Comparison of ENCODE assay signal across 1 cellular context in genomic region chr11:17286332-17286731, GRCh38.
TF ChIP-seq lines count a peak whose summit lies in the region.

No MANE protein-coding gene starts in this region.

TF ChIP-seq in SK-N-SH treated with all-trans-retinoic acid at 6 μM for 48 hours, 23 proteins besides CTCF, POLR2A, EP300 and RAD21 (continued from another document):
- TF ChIP-seq CSRNP3 (CRISPR knock-in tag; IDR thresholded peaks at IDR 0.05), result no peak
- no peak for TF ChIP-seq TOX (CRISPR knock-in tag; IDR thresholded peaks at IDR 0.05; ENCODE audit: borderline replicate concordance)
- no peak for TF ChIP-seq SNAI2 (CRISPR knock-in tag; IDR thresholded peaks at IDR 0.05)
- no peak for TF ChIP-seq ZFP3 (CRISPR knock-in tag; IDR thresholded peaks at IDR 0.05)
- TF ChIP-seq ARNTL (CRISPR knock-in tag; IDR thresholded peaks at IDR 0.05; ENCODE audit: borderline replicate concordance, low read depth), result no peak
- no peak for TF ChIP-seq ZNF8 (CRISPR knock-in tag; IDR thresholded peaks at IDR 0.05)
- TF ChIP-seq ZNF565 (CRISPR knock-in tag; conservative IDR thresholded peaks at IDR 0.05; ENCODE audit: low read depth), result no peak
- no peak for TF ChIP-seq GLIS3 (CRISPR knock-in tag; IDR thresholded peaks at IDR 0.05)
- TF ChIP-seq OSR1 (CRISPR knock-in tag; IDR thresholded peaks at IDR 0.05), result no peak
- no peak for TF ChIP-seq PATZ1 (CRISPR knock-in tag; IDR thresholded peaks at IDR 0.05; ENCODE audit: borderline replicate concordance)
- TF ChIP-seq RARB (CRISPR knock-in tag; IDR thresholded peaks at IDR 0.05), result no peak
- no peak for TF ChIP-seq ESRRG (CRISPR knock-in tag; IDR thresholded peaks at IDR 0.05)
